19 cellular contexts compared by ENCODE assay signal in the genomic region with DNA sequence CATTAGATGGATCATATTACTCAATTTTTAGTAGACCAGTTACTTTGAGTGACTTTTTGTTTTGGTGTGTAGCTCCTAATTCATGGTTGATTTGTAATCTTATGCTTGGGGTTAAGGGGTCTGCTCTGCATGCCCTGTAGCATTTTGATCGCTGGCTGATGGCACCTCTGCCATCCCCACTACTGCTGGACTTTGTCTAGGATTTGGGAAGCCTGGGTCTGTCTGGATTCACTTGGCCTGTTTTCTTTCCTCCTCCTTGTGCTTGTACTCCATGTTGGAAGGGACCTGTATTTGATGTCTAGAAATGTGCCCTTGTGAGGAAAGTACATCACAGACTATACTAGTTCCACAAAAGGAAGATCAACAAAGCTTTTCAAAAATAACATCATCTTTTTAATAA.
A peak's percentile ranks its signal among the peaks of the same experiment; 100 is the strongest.
DNase-seq lines count a peak whose midpoint lies in the region; ATAC-seq and TF ChIP-seq lines count a peak whose summit lies in the region.
"Had no signal": no experiment of that assay in that cellular context is flagged by ENCODE, and none has a peak within 500 bp of the region (broad histone marks: within the 10 kb centered on the region; RNA-seq: fewer than 3 reads in every experiment).

No MANE protein-coding gene starts in this region.

- no peak overlapping the region for H4K8ac ChIP-seq in H9 (replicated peaks; ENCODE audit: insufficient read length, low read depth, low read length)

- no peak overlapping the region for H3K4me3 ChIP-seq in esophagus squamous epithelium
- H3K4me3 ChIP-seq: BLaER1 treated with 17β-estradiol and CSF1 and Interleukin-3, amounts not matched to agents 10 nM and 100 nM; GM23248 had no signal

- no peaks in the 10 kb centered on the region for H3K23me2 ChIP-seq in H9 (ENCODE audit: insufficient read length, low read depth, low read length, poor library complexity, severe bottlenecking)

- no peak overlapping the region for H2AK5ac ChIP-seq in H9 (ENCODE audit: insufficient read length, low read length)

- H3K9me3 Mint-ChIP-seq in H9 (0 out of 5 replicates have a peak, but pooled peaks cover 0 to 4% of the 10 kb centered on the region in 2 experiments), endothelial cell (ENCODE audit: unreplicated experiment) (no peaks in the 10 kb centered on the region), nephron (no peaks in the 10 kb centered on the region), progenitor cell of endocrine pancreas (ENCODE audit: low read depth) (peaks cover 1% of the 10 kb centered on the region)
- H3K9me3 Mint-ChIP-seq: CD8-positive, alpha-beta memory T cell had no signal

- no CpG with 5 or more reads among the region's 1 CpG for WGBS in H9 (ENCODE audit: extremely low coverage, insufficient read length, low lambda C conversion rate)
- 89 to 100% methylated on average over 1 of the region's 1 CpG for WGBS in esophagus squamous epithelium, 2 donors

- intact Hi-C loops in esophagus squamous epithelium (cut with DNase I) (no loop called here), left ventricle myocardium superior (cut with micrococcal nuclease) (no loop called here)

- ATAC-seq in GM21526 (IDR thresholded peaks at IDR 0.05; ENCODE audit: low FRiP score, unreplicated experiment) (no peak), left ventricle myocardium superior (no peak)
- ATAC-seq: SK-N-SH treated with all-trans-retinoic acid at 6 μM for 48 hours had no signal

- H3K27ac Mint-ChIP-seq in H9 (peak overlapping the region; percentile 5 to 81 (median 18); a peak in 3 of 7 replicates), endothelial cell (ENCODE audit: unreplicated experiment) (peak overlapping the region; percentile 77), nephron (peak overlapping the region; percentile 57 to 75 (median 74)), progenitor cell of endocrine pancreas (peak overlapping the region; percentile 31)

- H4K91ac ChIP-seq in H9 (ENCODE audit: insufficient read length, low read depth, low read length): no peak overlapping the region

- peaks cover 13 to 18% of the 10 kb centered on the region in 2 experiments for H3K4me1 Mint-ChIP-seq in H9
- H3K4me1 Mint-ChIP-seq in endothelial cell (ENCODE audit: unreplicated experiment): peaks cover 29% of the 10 kb centered on the region
- H3K4me1 Mint-ChIP-seq in nephron: peaks cover 31% of the 10 kb centered on the region
- H3K4me1 Mint-ChIP-seq in progenitor cell of endocrine pancreas (ENCODE audit: low read depth): peaks cover 25% of the 10 kb centered on the region

- H3K79me2 ChIP-seq in H9 (ENCODE audit: insufficient read depth, low read length): peaks cover 1% of the 10 kb centered on the region; the same call in 1 of the 2 replicates

- H3K4me1 ChIP-seq in H9 (ENCODE audit: insufficient read depth, low read length) (no peaks in the 10 kb centered on the region), esophagus squamous epithelium (peaks cover 0 to 12% (median 0%) of the 10 kb centered on the region in 3 donors)

- no peak for DNase-seq in H9
- DNase-seq in endothelial cell (ENCODE audit: low spot score): no peak
- DNase-seq in progenitor cell of endocrine pancreas (ENCODE audit: low spot score, unreplicated experiment): no peak
- no peak for DNase-seq in DMS 273 treated with DMSO at 0.1 percent for 48 hours (lab: John Stamatoyannopoulos, UW)
- no peak for DNase-seq in esophagus squamous epithelium (lab: John Stamatoyannopoulos, UW)
- no peak for DNase-seq in left ventricle myocardium superior
- DNase-seq: CD8-positive, alpha-beta memory T cell; DMS79 treated with DMSO at 0.1 percent for 48 hours; GM23248; HCEC 1CT; NCI-H1105; NCI-H1694; NCI-H2227 treated with DMSO at 0.1 percent for 48 hours; SIG-M5 had no signal

- H2BK5ac ChIP-seq in H9 (ENCODE audit: insufficient read length, low read length): no peak overlapping the region

- H3K9ac ChIP-seq in H9 (ENCODE audit: extremely low read depth, insufficient read length, low read length): no peak overlapping the region
- H3K9ac ChIP-seq: BLaER1 treated with 17β-estradiol and CSF1 and Interleukin-3, amounts not matched to agents 10 nM and 100 nM; GM23248 had no signal

- H3K27me3 ChIP-seq in H9 (ENCODE audit: insufficient read depth, low read length): no peaks in the 10 kb centered on the region
- no peaks in the 10 kb centered on the region for H3K27me3 ChIP-seq in esophagus squamous epithelium
- H3K27me3 ChIP-seq: BLaER1 treated with 17β-estradiol and CSF1 and Interleukin-3, amounts not matched to agents 10 nM and 100 nM had no signal

- no peaks in the 10 kb centered on the region for H3K36me3 ChIP-seq in esophagus squamous epithelium

- H3K4ac ChIP-seq in H9 (ENCODE audit: low read depth, low read length): no peak overlapping the region

- no peaks in the 10 kb centered on the region for H4K20me1 ChIP-seq in H9 (ENCODE audit: control insufficient read depth, insufficient read depth, insufficient read length)

- no peak overlapping the region for H3K23ac ChIP-seq in H9 (ENCODE audit: insufficient read length, low read depth, low read length)

- peaks cover under 1% of the 10 kb centered on the region for H3K79me1 ChIP-seq in H9 (ENCODE audit: insufficient read depth, low read depth, low read length, poor library complexity, severe bottlenecking)

- H3K18ac ChIP-seq in H9 (ENCODE audit: insufficient read length, low read depth, low read length): no peak overlapping the region

- H3K4me3 Mint-ChIP-seq in H9: no peak overlapping the region
- H3K4me3 Mint-ChIP-seq in endothelial cell (ENCODE audit: unreplicated experiment): no peak overlapping the region
- H3K4me3 Mint-ChIP-seq in nephron: no peak overlapping the region
- no peak overlapping the region for H3K4me3 Mint-ChIP-seq in progenitor cell of endocrine pancreas (ENCODE audit: low read depth)

- no peak overlapping the region for H2BK120ac ChIP-seq in H9 (ENCODE audit: low read depth, low read length, poor library complexity, severe bottlenecking)

- H3K27me3 Mint-ChIP-seq in H9 (ENCODE audit: low read depth) (no peaks in the 10 kb centered on the region), endothelial cell (ENCODE audit: unreplicated experiment) (peaks cover 6% of the 10 kb centered on the region), nephron (ENCODE audit: low read depth) (no peaks in the 10 kb centered on the region), progenitor cell of endocrine pancreas (no peaks in the 10 kb centered on the region)
- H3K27me3 Mint-ChIP-seq: CD8-positive, alpha-beta memory T cell had no signal

- no peak overlapping the region for H3T11ph ChIP-seq in H9 (ENCODE audit: low read length)

- no peak overlapping the region for H4K5ac ChIP-seq in H9 (ENCODE audit: insufficient read length, low read depth, low read length)

- H3K4me2 ChIP-seq in H9 (ENCODE audit: insufficient read depth, insufficient read length, low read length): no peak overlapping the region
- H3K4me2 ChIP-seq: BLaER1 treated with 17β-estradiol and CSF1 and Interleukin-3, amounts not matched to agents 10 nM and 100 nM had no signal

- TF ChIP-seq CTCF in H9 (conservative IDR thresholded peaks at IDR 0.05) (no peak), endothelial cell (IDR thresholded peaks at IDR 0.05; ENCODE audit: unreplicated experiment) (no peak), nephron (IDR thresholded peaks at IDR 0.05; ENCODE audit: unreplicated experiment in 3 of 3) (no peak), progenitor cell of endocrine pancreas (IDR thresholded peaks at IDR 0.05; ENCODE audit: unreplicated experiment) (no peak), esophagus squamous epithelium (IDR thresholded peaks at IDR 0.05) (no peak)

- H3K56ac ChIP-seq in H9 (ENCODE audit: insufficient read length, low read depth, low read length): no peak overlapping the region

- peak overlapping the region; percentile 67 for H2BK12ac ChIP-seq in H9 (ENCODE audit: insufficient read length, low read depth, low read length)

- H3K14ac ChIP-seq in H9 (ENCODE audit: insufficient read depth, low read length): no peak overlapping the region

- no peak overlapping the region for H2AFZ ChIP-seq in H9 (ENCODE audit: low read length)
- H2AFZ ChIP-seq: GM23248 had no signal

- no peak overlapping the region for H2BK15ac ChIP-seq in H9 (ENCODE audit: low read depth, low read length)

- H3K9me3 ChIP-seq in H9 (ENCODE audit: control insufficient read depth, low read depth, low read length) (no peaks in the 10 kb centered on the region), esophagus squamous epithelium (no peaks in the 10 kb centered on the region)

- H3K27ac ChIP-seq in H9 (ENCODE audit: insufficient read length, low read depth, low read length) (no peak overlapping the region), esophagus squamous epithelium (no peak overlapping the region)
- H3K27ac ChIP-seq: BLaER1 treated with 17β-estradiol and CSF1 and Interleukin-3, amounts not matched to agents 10 nM and 100 nM; RWPE1 had no signal

- H2BK20ac ChIP-seq in H9 (ENCODE audit: low read depth, low read length, poor library complexity, severe bottlenecking): no peak overlapping the region

- no peak for TF ChIP-seq POLR2A in esophagus squamous epithelium (IDR thresholded peaks at IDR 0.05)

- H3K36me3 Mint-ChIP-seq in H9 (ENCODE audit: insufficient read depth in 1 of 3, low read depth in 3 of 3) (peaks cover 5 to 8% (median 6%) of the 10 kb centered on the region in 3 experiments; a peak in 6 of 7 replicates), endothelial cell (ENCODE audit: low read depth, unreplicated experiment) (peaks cover 18% of the 10 kb centered on the region), nephron (ENCODE audit: low read depth) (peaks cover 6% of the 10 kb centered on the region), progenitor cell of endocrine pancreas (ENCODE audit: insufficient read depth) (peaks cover 10% of the 10 kb centered on the region)

Comparison
In these comparisons a context has a peak if more than half of its experiments do, and no peak if none do; other contexts are left out.
1. H3K27ac Mint-ChIP-seq: peak in every context shown above with its lines; median percentile 77 in endothelial cell; 74 in nephron; 31 in progenitor cell of endocrine pancreas; 18 in H9.